In genomic region chr14:68441532-68441931, GRCh38 we compare ENCODE assay signal across 23 cellular contexts.
"Had no signal": no experiment of that assay in that cellular context is flagged by ENCODE, and none has a peak within 500 bp of the region (broad histone marks: within the 10 kb centered on the region; RNA-seq: fewer than 3 reads in every experiment).

No MANE protein-coding gene starts in this region.

- H3K36me3 ChIP-seq: esophagus squamous epithelium, lower lobe of right lung, neutrophil, pancreas, right lobe of liver, thoracic aorta, tibial nerve, upper lobe of left lung had no signal

- H3K27me3 ChIP-seq: esophagus squamous epithelium, neutrophil, pancreas, right lobe of liver, tibial nerve, upper lobe of left lung had no signal

- H3K4me3 Mint-ChIP-seq: effector memory CD8-positive, alpha-beta T cell; natural killer cell; neural crest cell; stimulated activated naive B cell treated with anti-CD40 and anti-IgM and Interleukin-4, amounts not matched to agents 10 μg/mL and 1 μg/mL and 100 μg/mL, for 72 hours; stimulated activated naive CD8-positive, alpha-beta T cell treated with anti-CD3 and anti-CD28 coated beads, Interleukin-15, Interleukin-2, amounts not matched to agents 100 ng/mL and 50 ng/mL, for 24 hours had no signal

- H3K27ac Mint-ChIP-seq: effector memory CD8-positive, alpha-beta T cell; natural killer cell; stimulated activated naive B cell treated with anti-CD40 and anti-IgM and Interleukin-4, amounts not matched to agents 10 μg/mL and 1 μg/mL and 100 μg/mL, for 72 hours; stimulated activated naive CD8-positive, alpha-beta T cell treated with anti-CD3 and anti-CD28 coated beads, Interleukin-15, Interleukin-2, amounts not matched to agents 100 ng/mL and 50 ng/mL, for 24 hours had no signal

- DNase-seq: cortex of kidney; effector memory CD8-positive, alpha-beta T cell; erythroblast; esophagus squamous epithelium; left ventricle myocardium superior; lower lobe of right lung; natural killer cell; pancreas; right lobe of liver; small intestine; stimulated activated CD4-positive, alpha-beta T cell treated with anti-CD3 and anti-CD28 coated beads, Interleukin-15, amount 100 ng/mL, for 24 hours; stimulated activated CD4-positive, alpha-beta T cell treated with anti-CD3 and anti-CD28 coated beads, Interleukin-2, amount 100 ng/mL, for 48 hours; stimulated activated naive B cell treated with anti-CD40 and anti-IgM and Interleukin-4, amounts not matched to agents 10 μg/mL and 1 μg/mL and 100 μg/mL, for 72 hours; upper lobe of left lung had no signal

- H3K27me3 Mint-ChIP-seq: effector memory CD8-positive, alpha-beta T cell; stimulated activated naive B cell treated with anti-CD40 and anti-IgM and Interleukin-4, amounts not matched to agents 10 μg/mL and 1 μg/mL and 100 μg/mL, for 72 hours; stimulated activated naive CD8-positive, alpha-beta T cell treated with anti-CD3 and anti-CD28 coated beads, Interleukin-15, Interleukin-2, amounts not matched to agents 100 ng/mL and 50 ng/mL, for 24 hours had no signal

- H3K9me3 ChIP-seq: esophagus squamous epithelium, lower lobe of right lung, neutrophil, pancreas, right lobe of liver, thoracic aorta, tibial nerve, upper lobe of left lung had no signal

- H3K4me1 Mint-ChIP-seq: natural killer cell had no signal

- H3K4me3 ChIP-seq: esophagus squamous epithelium, lower lobe of right lung, pancreas, right lobe of liver, thoracic aorta, tibial nerve, upper lobe of left lung had no signal

- H3K27ac ChIP-seq: esophagus squamous epithelium, lower lobe of right lung, neutrophil, pancreas, right lobe of liver, thoracic aorta, upper lobe of left lung had no signal

- ATAC-seq: effector memory CD8-positive, alpha-beta T cell; left ventricle myocardium superior; lower lobe of right lung; natural killer cell; pancreas; stimulated activated naive B cell treated with anti-CD40 and anti-IgM and Interleukin-4, amounts not matched to agents 10 μg/mL and 1 μg/mL and 100 μg/mL, for 72 hours had no signal

- FAIRE-seq: endometrium, frontal cortex, keratinocyte, pancreas, small intestine, urothelium cell line had no signal

- H3K9me3 Mint-ChIP-seq: effector memory CD8-positive, alpha-beta T cell; natural killer cell had no signal
